21 cellular contexts compared by ENCODE assay signal in genomic region chr15:85116494-85116893, GRCh38.
DNase-seq lines count a peak whose midpoint lies in the region; ATAC-seq, FAIRE-seq and TF ChIP-seq lines count a peak whose summit lies in the region.
"Had no signal": no experiment of that assay in that cellular context is flagged by ENCODE, and none has a peak within 500 bp of the region (broad histone marks: within the 10 kb centered on the region; RNA-seq: fewer than 3 reads in every experiment).

No MANE protein-coding gene starts in this region.

- POLR2A ChIA-PET in K562 (lab: Yijun Ruan, JAX): interaction anchor here (0.7 kb wide), 1 partner anchor 133 kb away, joined by 4 read pairs; no protein-coding TSS in a partner anchor

- TF ChIP-seq RAD21 in K562 (CRISPR knock-in tag; conservative IDR thresholded peaks at IDR 0.05 in 1 of 2, IDR thresholded peaks at IDR 0.05 in 1 of 2): no peak

- H3K36me3 Mint-ChIP-seq in stimulated activated naive CD8-positive, alpha-beta T cell treated with anti-CD3 and anti-CD28 coated beads, Interleukin-15, Interleukin-2, amounts not matched to agents 100 ng/mL and 50 ng/mL, for 24 hours (ENCODE audit: low read depth): peaks cover 61% of the 10 kb centered on the region
- H3K36me3 Mint-ChIP-seq in stimulated activated memory B cell treated with anti-CD40 and anti-IgM and Interleukin-4, amounts not matched to agents 10 μg/mL and 1 μg/mL and 100 μg/mL, for 72 hours: peaks cover 65% of the 10 kb centered on the region

- ATAC-seq in stimulated activated naive CD8-positive, alpha-beta T cell treated with anti-CD3 and anti-CD28 coated beads, Interleukin-15, Interleukin-2, amounts not matched to agents 100 U/mL and 50 U/mL, for 24 hours: no peak
- ATAC-seq in K562 (peak; percentile 5; the same call in 1 of the 3 replicates), HG03097 (IDR thresholded peaks at IDR 0.05; ENCODE audit: low FRiP score, unreplicated experiment) (no peak)
- peak; percentile 54 for ATAC-seq in stimulated activated memory B cell treated with anti-CD40 and anti-IgM and Interleukin-4, amounts not matched to agents 10 μg/mL and 1 μg/mL and 100 μg/mL, for 72 hours
- ATAC-seq: HCT116, Panc1 had no signal

- H4K20me1 ChIP-seq in K562 (replicated peaks; ENCODE audit: control insufficient read depth, insufficient read depth, low read length): no peaks in the 10 kb centered on the region

- FAIRE-seq in K562 (lab: Jason Lieb, UNC): peak; percentile 65
- FAIRE-seq: H1, HTR-8/SVneo had no signal

- CTCF ChIA-PET in K562 (lab: Yijun Ruan, JAX; ENCODE audit: low intra/inter-chr PET ratio): no interaction called here

- no peak for TF ChIP-seq POLR2A in K562 (conservative IDR thresholded peaks at IDR 0.05)

- H3K9me3 ChIP-seq in K562 (replicated peaks; ENCODE audit: control insufficient read depth, insufficient read depth, low read depth, low read length): no peaks in the 10 kb centered on the region
- H3K9me3 ChIP-seq: BE2C had no signal

- no peak for DNase-seq in stimulated activated naive CD8-positive, alpha-beta T cell treated with anti-CD3 and anti-CD28 coated beads, Interleukin-15, Interleukin-2, amounts not matched to agents 100 U/mL and 50 U/mL, for 24 hours
- DNase-seq in K562 (ENCODE audit: extremely low read depth in 1 of 4, low spot score in 3 of 4): peak in 1 of 4 experiments; percentile 19
- DNase-seq in activated gamma-delta T cell treated with Interleukin-2 at 50 U/mL for 16 hours: no peak
- DNase-seq in occipital lobe (lab: John Stamatoyannopoulos, UW): no peak
- DNase-seq: BE2C, EL, GF-D8, NCI-H1105 treated with DMSO at 0.1 percent for 48 hours, NCI-H2029 treated with DMSO at 0.1 percent for 48 hours, NCI-H226, NCI-H524, NCI-H82, SIG-M5 had no signal

- H3K27me3 ChIP-seq in K562 (ENCODE audit: control insufficient read depth in 2 of 2, insufficient read depth in 2 of 2, low read length in 2 of 2): no peaks in the 10 kb centered on the region
- H3K27me3 ChIP-seq: BE2C had no signal

- no peak for TF ChIP-seq EP300 in K562 (IDR thresholded peaks at IDR 0.05; ENCODE audit: low read length)

- H3K79me2 ChIP-seq in K562 (ENCODE audit: control insufficient read depth, insufficient read depth, low read length): no peaks in the 10 kb centered on the region

- in situ Hi-C loops in K562 (cut with MboI): no loop called here

- H2AFZ ChIP-seq in K562 (ENCODE audit: low read depth, low read length): no peak overlapping the region

- no peak overlapping the region for H3K4me3 Mint-ChIP-seq in stimulated activated naive CD8-positive, alpha-beta T cell treated with anti-CD3 and anti-CD28 coated beads, Interleukin-15, Interleukin-2, amounts not matched to agents 100 ng/mL and 50 ng/mL, for 24 hours
- H3K4me3 Mint-ChIP-seq in stimulated activated memory B cell treated with anti-CD40 and anti-IgM and Interleukin-4, amounts not matched to agents 10 μg/mL and 1 μg/mL and 100 μg/mL, for 72 hours: no peak overlapping the region

- H3K9ac ChIP-seq in K562 (ENCODE audit: insufficient read depth in 1 of 2, low read depth in 2 of 2, low read length in 2 of 2): no peak overlapping the region
- H3K9ac ChIP-seq: KMS-11 had no signal

- H3K27me3 Mint-ChIP-seq in stimulated activated naive CD8-positive, alpha-beta T cell treated with anti-CD3 and anti-CD28 coated beads, Interleukin-15, Interleukin-2, amounts not matched to agents 100 ng/mL and 50 ng/mL, for 24 hours: no peaks in the 10 kb centered on the region
- H3K27me3 Mint-ChIP-seq in stimulated activated memory B cell treated with anti-CD40 and anti-IgM and Interleukin-4, amounts not matched to agents 10 μg/mL and 1 μg/mL and 100 μg/mL, for 72 hours: no peaks in the 10 kb centered on the region

- 78% methylated on average over 3 of the region's 3 CpGs for WGBS in K562 (ENCODE audit: insufficient coverage, low coverage, missing lambda C conversion rate)

- no peak for TF ChIP-seq CTCF in K562 (IDR thresholded peaks at IDR 0.05 in 2 of 3, conservative IDR thresholded peaks at IDR 0.05 in 1 of 3; ENCODE audit: insufficient read depth in 2 of 3, low read depth in 1 of 3, low read length in 3 of 3)

- peaks cover 8 to 30% of the 10 kb centered on the region in 2 experiments; a peak in 3 of 5 replicates for H3K4me1 ChIP-seq in K562 (replicated peaks in 1 of 2; ENCODE audit: control insufficient read depth in 2 of 2, insufficient read depth in 2 of 2, low read length in 2 of 2)
- H3K4me1 ChIP-seq: BE2C had no signal

- intact Hi-C loops in K562 (cut with micrococcal nuclease): loop anchor here (5.0 kb wide), 1 partner anchor 54 kb away; no protein-coding TSS in a partner anchor

- no TSS peak for BruUV-seq in K562 (replicated peaks; lab: Mats Ljungman, UMichigan)

- H3K36me3 ChIP-seq in K562 (ENCODE audit: control insufficient read depth, insufficient read depth, low read length): peaks cover 51% of the 10 kb centered on the region
- H3K36me3 ChIP-seq: BE2C had no signal

- peak overlapping the region; percentile 76 for H3K27ac Mint-ChIP-seq in stimulated activated naive CD8-positive, alpha-beta T cell treated with anti-CD3 and anti-CD28 coated beads, Interleukin-15, Interleukin-2, amounts not matched to agents 100 ng/mL and 50 ng/mL, for 24 hours
- H3K27ac Mint-ChIP-seq in stimulated activated memory B cell treated with anti-CD40 and anti-IgM and Interleukin-4, amounts not matched to agents 10 μg/mL and 1 μg/mL and 100 μg/mL, for 72 hours: peak overlapping the region; percentile 57

- H3K4me1 Mint-ChIP-seq in stimulated activated naive CD8-positive, alpha-beta T cell treated with anti-CD3 and anti-CD28 coated beads, Interleukin-15, Interleukin-2, amounts not matched to agents 100 ng/mL and 50 ng/mL, for 24 hours (ENCODE audit: low read depth): peaks cover 20% of the 10 kb centered on the region
- peaks cover 10% of the 10 kb centered on the region for H3K4me1 Mint-ChIP-seq in stimulated activated memory B cell treated with anti-CD40 and anti-IgM and Interleukin-4, amounts not matched to agents 10 μg/mL and 1 μg/mL and 100 μg/mL, for 72 hours

- H3K4me3 ChIP-seq in K562: no peak overlapping the region

- H3K9me1 ChIP-seq in K562 (ENCODE audit: control insufficient read depth, insufficient read depth, low read length): no peaks in the 10 kb centered on the region

- H3K27ac ChIP-seq in K562 (ENCODE audit: extremely low read depth, low read depth, low read length): no peak overlapping the region
- H3K27ac ChIP-seq: KMS-11 had no signal

- no peak overlapping the region for H3K4me2 ChIP-seq in K562 (ENCODE audit: insufficient read depth, low read length)
- H3K4me2 ChIP-seq: KMS-11 had no signal

- H3K9me3 Mint-ChIP-seq in stimulated activated naive CD8-positive, alpha-beta T cell treated with anti-CD3 and anti-CD28 coated beads, Interleukin-15, Interleukin-2, amounts not matched to agents 100 ng/mL and 50 ng/mL, for 24 hours: no peaks in the 10 kb centered on the region
- H3K9me3 Mint-ChIP-seq in stimulated activated memory B cell treated with anti-CD40 and anti-IgM and Interleukin-4, amounts not matched to agents 10 μg/mL and 1 μg/mL and 100 μg/mL, for 72 hours: no peaks in the 10 kb centered on the region

TF ChIP-seq in K562, 482 proteins besides CTCF, POLR2A, EP300 and RAD21 (continues in another document):
- TF ChIP-seq RFX1 (IDR thresholded peaks at IDR 0.05): no peak
- TF ChIP-seq CBX1 (IDR thresholded peaks at IDR 0.05; ENCODE audit: low read depth): no peak
- TF ChIP-seq PHF20 (IDR thresholded peaks at IDR 0.05; ENCODE audit: partially characterized antibody): no peak
- TF ChIP-seq BRD9 (IDR thresholded peaks at IDR 0.05; ENCODE audit: low read depth, partially characterized antibody): no peak
- no peak for TF ChIP-seq ESRRA (IDR thresholded peaks at IDR 0.05; ENCODE audit: borderline replicate concordance, low read depth)
- no peak for TF ChIP-seq TAF1 (IDR thresholded peaks at IDR 0.05; ENCODE audit: control insufficient read depth, extremely low read depth, insufficient read depth, low read length, severe bottlenecking)
- no peak for TF ChIP-seq ZNF134 (CRISPR knock-in tag; conservative IDR thresholded peaks at IDR 0.05)
- TF ChIP-seq MTA1 (IDR thresholded peaks at IDR 0.05; ENCODE audit: borderline replicate concordance): no peak
- no peak for TF ChIP-seq JUN (IDR thresholded peaks at IDR 0.05; ENCODE audit: borderline replicate concordance, low read depth, low read length)
- TF ChIP-seq JUN (CRISPR knock-in tag; IDR thresholded peaks at IDR 0.05; ENCODE audit: borderline replicate concordance): no peak
- TF ChIP-seq TCF7L2 (IDR thresholded peaks at IDR 0.05; ENCODE audit: low read depth, low read length): no peak
- no peak for TF ChIP-seq ZNF431 (CRISPR knock-in tag; IDR thresholded peaks at IDR 0.05)
- no peak for TF ChIP-seq E2F1 (CRISPR knock-in tag; IDR thresholded peaks at IDR 0.05)
- TF ChIP-seq NONO (IDR thresholded peaks at IDR 0.05; ENCODE audit: low read depth in 2 of 2, low read length in 1 of 2): no peak
- no peak for TF ChIP-seq MECOM (CRISPR knock-in tag; IDR thresholded peaks at IDR 0.05)
- TF ChIP-seq U2AF1 (optimal IDR thresholded peaks at IDR 0.05; ENCODE audit: low read depth, low read length): no peak
- no peak for TF ChIP-seq ZNF24 (IDR thresholded peaks at IDR 0.05)
- TF ChIP-seq SNAPC5 (CRISPR knock-in tag; IDR thresholded peaks at IDR 0.05): no peak

Comparison
In these comparisons a context has a peak if more than half of its experiments do, and no peak if none do; other contexts are left out.
1. ATAC-seq: peak in K562 (single experiment) and stimulated activated memory B cell treated with anti-CD40 and anti-IgM and Interleukin-4, amounts not matched to agents 10 μg/mL and 1 μg/mL and 100 μg/mL, for 72 hours (single experiment); none in stimulated activated naive CD8-positive, alpha-beta T cell treated with anti-CD3 and anti-CD28 coated beads, Interleukin-15, Interleukin-2, amounts not matched to agents 100 U/mL and 50 U/mL, for 24 hours (single experiment) and HG03097 (single experiment).